1 cellular context compared by ENCODE assay signal in genomic region chr2:134143568-134143967, GRCh38.
TF ChIP-seq lines count a peak whose summit lies in the region.

No MANE protein-coding gene starts in this region.

TF ChIP-seq in IMR-90, 13 proteins besides CTCF, POLR2A, EP300 and RAD21 (continued from another document):
- TF ChIP-seq ELK1 (IDR thresholded peaks at IDR 0.05; ENCODE audit: borderline replicate concordance, low read depth, low read length) (no peak), NFE2L2 (IDR thresholded peaks at IDR 0.05; ENCODE audit: low read depth, low read length) (no peak), MAZ (IDR thresholded peaks at IDR 0.05; ENCODE audit: borderline replicate concordance, low read depth, low read length) (no peak), RFX5 (IDR thresholded peaks at IDR 0.05; ENCODE audit: low read depth, low read length) (no peak)
TF ChIP-seq in IMR-90: peak in this region for 0.
